ENCODE assay signal across 13 cellular contexts in genomic region chr10:59654007-59654406, GRCh38. TPM values are rescaled to one million over a fixed set of nuclear protein-coding genes. Genes with fewer than 3 reads are reported as not detected.
DNase-seq lines count a peak whose midpoint lies in the region; ATAC-seq and TF ChIP-seq lines count a peak whose summit lies in the region.
"Had no signal": no experiment of that assay in that cellular context is flagged by ENCODE, and none has a peak within 500 bp of the region (broad histone marks: within the 10 kb centered on the region; RNA-seq: fewer than 3 reads in every experiment).

No MANE protein-coding gene starts in this region.

- H3F3A ChIP-seq in DOHH2 (ENCODE audit: control insufficient read depth, insufficient read depth) (no peaks in the 10 kb centered on the region), Loucy (ENCODE audit: low read depth) (no peaks in the 10 kb centered on the region)

- no peaks in the 10 kb centered on the region for H3K9me2 ChIP-seq in DOHH2 (replicated peaks; ENCODE audit: control insufficient read depth, low read length)
- H3K9me2 ChIP-seq in Loucy (replicated peaks; ENCODE audit: low read depth, low read length) = no peaks in the 10 kb centered on the region

- peak; percentile 63 for ATAC-seq in GM21515 (IDR thresholded peaks at IDR 0.05; ENCODE audit: unreplicated experiment)
- no peak for ATAC-seq in natural killer cell treated with Interleukin-12 subunit alpha and Interleukin-12 subunit beta and Interleukin-15 and Interleukin-18, amount 100 ng/mL, for 72 hours

- H3K79me2 ChIP-seq in DOHH2 (ENCODE audit: control insufficient read depth, low read length) (no peaks in the 10 kb centered on the region), Loucy (ENCODE audit: insufficient read depth, low read length) (no peaks in the 10 kb centered on the region)

- H3K27me3 Mint-ChIP-seq in dendritic cell treated with granulocyte-macrophage colony-stimulating factor and Interleukin-4, amounts not matched to agents 40 ng/mL and 50 ng/mL, for 4 days = no peaks in the 10 kb centered on the region
- H3K27me3 Mint-ChIP-seq in natural killer cell treated with Interleukin-12 subunit alpha and Interleukin-12 subunit beta and Interleukin-15 and Interleukin-18, amount 100 ng/mL, for 72 hours = peaks cover 2 to 8% of the 10 kb centered on the region in 2 donors

- DNase-seq in natural killer cell treated with Interleukin-12 subunit alpha and Interleukin-12 subunit beta and Interleukin-15 and Interleukin-18, amount 100 ng/mL, for 72 hours (ENCODE audit: low spot score) = no peak
- DNase-seq in stimulated activated CD4-positive, alpha-beta T cell treated with anti-CD3 and anti-CD28 coated beads, Interleukin-1b, Interleukin-23, amount 100 ng/mL, for 48 hours = no peak
- DNase-seq in NCI-H1930 (lab: John Stamatoyannopoulos, UW) = no peak
- no peak for DNase-seq in activated naive CD4-positive, alpha-beta T cell (lab: John Stamatoyannopoulos, UW)
- DNase-seq: erythroblast, NCI-H2171 treated with DMSO at 0.1 percent for 48 hours, stomach had no signal

- TF ChIP-seq CTCF in DOHH2 (IDR thresholded peaks at IDR 0.05; ENCODE audit: low read depth, low read length, poor library complexity, severe bottlenecking) = no peak
- TF ChIP-seq CTCF in Loucy (conservative IDR thresholded peaks at IDR 0.05; ENCODE audit: low read length) = no peak

- peak overlapping the region; percentile 48 for H3K27ac Mint-ChIP-seq in dendritic cell treated with granulocyte-macrophage colony-stimulating factor and Interleukin-4, amounts not matched to agents 40 ng/mL and 50 ng/mL, for 4 days
- H3K27ac Mint-ChIP-seq in natural killer cell treated with Interleukin-12 subunit alpha and Interleukin-12 subunit beta and Interleukin-15 and Interleukin-18, amount 100 ng/mL, for 72 hours = no peak overlapping the region
- H3K27ac Mint-ChIP-seq: CD14-positive monocyte, neural progenitor cell had no signal

- H3K4me3 Mint-ChIP-seq in dendritic cell treated with granulocyte-macrophage colony-stimulating factor and Interleukin-4, amounts not matched to agents 40 ng/mL and 50 ng/mL, for 4 days = no peak overlapping the region
- H3K4me3 Mint-ChIP-seq in natural killer cell treated with Interleukin-12 subunit alpha and Interleukin-12 subunit beta and Interleukin-15 and Interleukin-18, amount 100 ng/mL, for 72 hours = no peak overlapping the region
- H3K4me3 Mint-ChIP-seq: CD14-positive monocyte, neural progenitor cell had no signal

- H3K9me3 ChIP-seq in DOHH2 (ENCODE audit: control insufficient read depth, insufficient read depth, low read length) (no peaks in the 10 kb centered on the region), Loucy (ENCODE audit: insufficient read depth, low read depth, low read length) (no peaks in the 10 kb centered on the region)
- H3K9me3 ChIP-seq: stomach had no signal

- H3K4me1 ChIP-seq in DOHH2 (ENCODE audit: control insufficient read depth, low read length) = peaks cover 11% of the 10 kb centered on the region
- H3K4me1 ChIP-seq in Loucy (ENCODE audit: insufficient read depth, low read length, poor library complexity, severe bottlenecking) = peaks cover 24% of the 10 kb centered on the region
- H3K4me1 ChIP-seq: stomach had no signal

- H3K4me1 Mint-ChIP-seq in dendritic cell treated with granulocyte-macrophage colony-stimulating factor and Interleukin-4, amounts not matched to agents 40 ng/mL and 50 ng/mL, for 4 days (ENCODE audit: low read depth) = peaks cover 8% of the 10 kb centered on the region
- H3K4me1 Mint-ChIP-seq in natural killer cell treated with Interleukin-12 subunit alpha and Interleukin-12 subunit beta and Interleukin-15 and Interleukin-18, amount 100 ng/mL, for 72 hours (ENCODE audit: low read depth in 2 of 2) = no peaks in the 10 kb centered on the region
- H3K4me1 Mint-ChIP-seq: neural progenitor cell had no signal

- H3K27me3 ChIP-seq in DOHH2 (ENCODE audit: control insufficient read depth, low read length) = no peaks in the 10 kb centered on the region
- no peaks in the 10 kb centered on the region for H3K27me3 ChIP-seq in Loucy (ENCODE audit: insufficient read depth, low read length, poor library complexity, severe bottlenecking)
- H3K27me3 ChIP-seq: neural progenitor cell, stomach had no signal

- H3K4me2 ChIP-seq in DOHH2 (ENCODE audit: low read length) (peak overlapping the region; percentile 35), Loucy (ENCODE audit: low read depth, low read length, poor library complexity, severe bottlenecking) (peak overlapping the region; percentile 67)
- H3K4me2 ChIP-seq: neural progenitor cell had no signal

- H3K4me3 ChIP-seq in DOHH2 (ENCODE audit: low read length) (no peak overlapping the region), Loucy (ENCODE audit: low read length, poor library complexity, severe bottlenecking) (peak overlapping the region; percentile 57)
- H3K4me3 ChIP-seq: neural progenitor cell, stomach had no signal

- H3K27ac ChIP-seq in DOHH2 (ENCODE audit: low read depth, low read length) = no peak overlapping the region
- H3K27ac ChIP-seq: neural progenitor cell, stomach had no signal

- H3K36me3 ChIP-seq in DOHH2 (ENCODE audit: control insufficient read depth, low read length) = no peaks in the 10 kb centered on the region
- no peaks in the 10 kb centered on the region for H3K36me3 ChIP-seq in Loucy (ENCODE audit: insufficient read depth, low read length)
- H3K36me3 ChIP-seq: neural progenitor cell, stomach had no signal

- H4K20me1 ChIP-seq in DOHH2 (ENCODE audit: control insufficient read depth, insufficient read depth, low read depth, low read length) = no peaks in the 10 kb centered on the region
- H4K20me1 ChIP-seq in Loucy (ENCODE audit: insufficient read depth, low read length, poor library complexity, severe bottlenecking) = no peaks in the 10 kb centered on the region

- H3K9ac ChIP-seq in Loucy (ENCODE audit: low read depth, low read length, poor library complexity, severe bottlenecking) = peak overlapping the region; percentile 52
- H3K9ac ChIP-seq: neural progenitor cell had no signal

- no peaks in the 10 kb centered on the region for H3K9me3 Mint-ChIP-seq in dendritic cell treated with granulocyte-macrophage colony-stimulating factor and Interleukin-4, amounts not matched to agents 40 ng/mL and 50 ng/mL, for 4 days
- H3K9me3 Mint-ChIP-seq in natural killer cell treated with Interleukin-12 subunit alpha and Interleukin-12 subunit beta and Interleukin-15 and Interleukin-18, amount 100 ng/mL, for 72 hours = no peaks in the 10 kb centered on the region
- H3K9me3 Mint-ChIP-seq: neural progenitor cell had no signal

- intact Hi-C loops in dendritic cell treated with granulocyte-macrophage colony-stimulating factor and Interleukin-4, amounts not matched to agents 40 ng/mL and 50 ng/mL, for 4 days (cut with micrococcal nuclease) = no loop called here

- no peaks in the 10 kb centered on the region for H3K36me3 Mint-ChIP-seq in dendritic cell treated with granulocyte-macrophage colony-stimulating factor and Interleukin-4, amounts not matched to agents 40 ng/mL and 50 ng/mL, for 4 days (ENCODE audit: low read depth)
- no peaks in the 10 kb centered on the region for H3K36me3 Mint-ChIP-seq in natural killer cell treated with Interleukin-12 subunit alpha and Interleukin-12 subunit beta and Interleukin-15 and Interleukin-18, amount 100 ng/mL, for 72 hours
- H3K36me3 Mint-ChIP-seq: CD14-positive monocyte, neural progenitor cell had no signal

- peak overlapping the region; percentile 53 for H2AFZ ChIP-seq in Loucy (ENCODE audit: low read length)
- H2AFZ ChIP-seq: neural progenitor cell had no signal

RNA-seq across cellular contexts. Expression of gene SLC16A9, which starts 55.6 kb away (rescaled TPM):
- total RNA-seq in natural killer cell treated with Interleukin-12 subunit alpha and Interleukin-12 subunit beta and Interleukin-15 and Interleukin-18, amount 100 ng/mL, for 72 hours = under 1 TPM; 0.24 to 0.45 TPM
